23 cellular contexts compared by ENCODE assay signal in the genomic region with DNA sequence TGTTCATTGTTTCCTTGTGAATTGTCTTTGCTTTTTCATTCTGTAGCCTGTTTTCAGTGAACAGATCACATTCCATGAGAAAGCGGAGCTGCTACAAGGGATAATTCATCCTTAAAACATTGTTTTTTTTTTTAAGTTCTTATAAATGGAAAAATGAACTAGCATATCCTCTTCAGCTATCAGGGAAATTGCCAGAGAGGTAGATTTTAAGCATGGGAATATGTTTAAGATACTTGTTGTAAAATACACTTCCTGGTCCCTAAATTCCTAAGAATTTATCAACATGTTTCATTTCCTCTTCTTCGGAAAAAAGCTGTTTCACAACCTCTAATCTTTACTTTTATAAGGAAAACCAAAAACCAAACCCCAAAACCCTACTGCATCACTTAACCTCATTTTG.
DNase-seq lines count a peak whose midpoint lies in the region; ATAC-seq and TF ChIP-seq lines count a peak whose summit lies in the region.
"Had no signal": no experiment of that assay in that cellular context is flagged by ENCODE, and none has a peak within 500 bp of the region (broad histone marks: within the 10 kb centered on the region; RNA-seq: fewer than 3 reads in every experiment).

No MANE protein-coding gene starts in this region.

- H2AFZ ChIP-seq in mammary epithelial cell (ENCODE audit: low read depth, low read length): peak overlapping the region; percentile 49
- peak overlapping the region; percentile 87 for H2AFZ ChIP-seq in smooth muscle cell (ENCODE audit: low read depth)

- no peak overlapping the region for H3K9ac ChIP-seq in mammary epithelial cell (ENCODE audit: insufficient read depth, low read length)
- H3K9ac ChIP-seq in smooth muscle cell (ENCODE audit: low read depth): no peak overlapping the region

- H3K79me2 ChIP-seq in mammary epithelial cell (ENCODE audit: insufficient read depth, low read length): no peaks in the 10 kb centered on the region
- H3K79me2 ChIP-seq in smooth muscle cell (ENCODE audit: low read depth): no peaks in the 10 kb centered on the region

- dilution Hi-C loops in mammary epithelial cell (cut with HindIII; ENCODE audit: low sequenced_read_pairs): no loop called here

- peak; percentile 35 for DNase-seq in HT1080 (ENCODE audit: low read depth)
- no peak for DNase-seq in mammary epithelial cell
- DNase-seq in fibroblast of the aortic adventitia (ENCODE audit: low read depth): peak; percentile 57
- DNase-seq in smooth muscle cell (lab: John Stamatoyannopoulos, UW; ENCODE audit: unreplicated experiment): no peak
- DNase-seq in left cardiac atrium: no peak
- DNase-seq: activated CD4-positive, alpha-beta T cell treated with anti-CD3 and anti-CD28 coated beads, Interleukin-2, amount 50 U/mL, for 4 hours; activated CD8-positive, alpha-beta memory T cell treated with anti-CD3 and anti-CD28 coated beads, Interleukin-2, amount 50 U/mL, for 48 hours; activated naive CD8-positive, alpha-beta T cell treated with anti-CD3 and anti-CD28 coated beads for 36 hours; body of pancreas; DMS79; GOT3; kidney; lower lobe of right lung; NCI-H2171; NCI-H524; stimulated activated CD4-positive, alpha-beta T cell treated with anti-CD3 and anti-CD28 coated beads, Interleukin-12 subunit alpha, Interleukin-12 subunit beta, amount 100 ng/mL, for 4 hours; thyroid gland had no signal

- 51% methylated on average over 2 of the region's 2 CpGs for WGBS in mammary epithelial cell (ENCODE audit: low coverage, missing lambda C conversion rate)
- 29% methylated on average over 2 of the region's 2 CpGs for whole genome bisulfite sequencing in smooth muscle cell (ENCODE audit: low lambda C conversion rate)

- no peaks in the 10 kb centered on the region for H3F3A ChIP-seq in smooth muscle cell (ENCODE audit: low read depth)

- H3K27ac ChIP-seq in mammary epithelial cell (ENCODE audit: insufficient read depth, low read depth, low read length): no peak overlapping the region
- H3K27ac ChIP-seq in smooth muscle cell (ENCODE audit: low read depth): no peak overlapping the region
- H3K27ac ChIP-seq: body of pancreas, coronary artery, lower lobe of right lung, neutrophil, SK-N-MC, thyroid gland had no signal

- H3K9me3 ChIP-seq in mammary epithelial cell (replicated peaks; ENCODE audit: insufficient read depth, low read length): no peaks in the 10 kb centered on the region
- H3K9me3 ChIP-seq in smooth muscle cell (replicated peaks; ENCODE audit: low read depth): no peaks in the 10 kb centered on the region
- H3K9me3 ChIP-seq: body of pancreas, lower lobe of right lung, neutrophil, thyroid gland had no signal

- TF ChIP-seq CTCF in mammary epithelial cell (conservative IDR thresholded peaks at IDR 0.05 in 1 of 2, IDR thresholded peaks at IDR 0.05 in 1 of 2; ENCODE audit: extremely low read depth in 1 of 2, insufficient read depth in 1 of 2, low read depth in 1 of 2, low read length in 2 of 2) (no peak), fibroblast of the aortic adventitia (IDR thresholded peaks at IDR 0.05; ENCODE audit: insufficient read depth, low read length) (no peak), smooth muscle cell (IDR thresholded peaks at IDR 0.05; ENCODE audit: borderline replicate concordance, insufficient read depth, poor library complexity, severe bottlenecking) (no peak)

- CTCF ChIA-PET in mammary epithelial cell (lab: Charles Lee; ENCODE audit: low non-redundant PET): no interaction called here

- in situ Hi-C loops in mammary epithelial cell (cut with MboI; ENCODE audit: low sequenced_read_pairs in 2 of 2): no loop called here

- intact Hi-C loops in mammary epithelial cell (cut with micrococcal nuclease) (no loop called here), left cardiac atrium (cut with DNase I) (no loop called here)

- H3K36me3 ChIP-seq in mammary epithelial cell (ENCODE audit: insufficient read depth, low read length) (no peaks in the 10 kb centered on the region), smooth muscle cell (ENCODE audit: low read depth) (no peaks in the 10 kb centered on the region)
- H3K36me3 ChIP-seq: lower lobe of right lung, neutrophil, thyroid gland had no signal

- H4K20me1 ChIP-seq in mammary epithelial cell (ENCODE audit: insufficient read depth, low read length) (no peaks in the 10 kb centered on the region), smooth muscle cell (ENCODE audit: low read depth) (no peaks in the 10 kb centered on the region)

- H3K4me1 ChIP-seq in mammary epithelial cell (ENCODE audit: insufficient read depth, low read length) (peaks cover 12% of the 10 kb centered on the region), smooth muscle cell (ENCODE audit: low read depth) (peaks cover 4% of the 10 kb centered on the region)
- H3K4me1 ChIP-seq: body of pancreas, lower lobe of right lung, thyroid gland had no signal

- H3K4me3 ChIP-seq in mammary epithelial cell (replicated peaks in 1 of 3; ENCODE audit: insufficient read depth in 1 of 3, low read depth in 2 of 3, low read length in 3 of 3) (no peak overlapping the region), fibroblast of the aortic adventitia (ENCODE audit: low read depth, low read length) (no peak overlapping the region), smooth muscle cell (no peak overlapping the region)
- H3K4me3 ChIP-seq: body of pancreas, coronary artery, lower lobe of right lung, SK-N-MC, thyroid gland had no signal

- no peaks in the 10 kb centered on the region for H3K27me3 ChIP-seq in mammary epithelial cell (ENCODE audit: insufficient read depth, low read length)
- no peaks in the 10 kb centered on the region for H3K27me3 ChIP-seq in smooth muscle cell (ENCODE audit: low read depth)
- H3K27me3 ChIP-seq: body of pancreas, neutrophil, thyroid gland had no signal

- H3K4me2 ChIP-seq in mammary epithelial cell (ENCODE audit: insufficient read depth, low read depth, low read length): peak overlapping the region; percentile 31
- H3K4me2 ChIP-seq in smooth muscle cell: peak overlapping the region; percentile 69

- no TSS peak for BruUV-seq in mammary epithelial cell (replicated peaks; lab: Mats Ljungman, UMichigan)

- no peak for ATAC-seq in GM21515 (IDR thresholded peaks at IDR 0.05; ENCODE audit: unreplicated experiment)
- ATAC-seq in HG03139 (IDR thresholded peaks at IDR 0.05; ENCODE audit: unreplicated experiment): no peak
- no peak for ATAC-seq in left cardiac atrium
- ATAC-seq: body of pancreas, lower lobe of right lung, WTC11 had no signal

Comparison
In these comparisons a context has a peak if more than half of its experiments do, and no peak if none do; other contexts are left out.
1. DNase-seq: peak in HT1080 (single experiment) and fibroblast of the aortic adventitia (single experiment); none in mammary epithelial cell (single experiment), smooth muscle cell (single experiment) and left cardiac atrium (single experiment).